In the genomic region with DNA sequence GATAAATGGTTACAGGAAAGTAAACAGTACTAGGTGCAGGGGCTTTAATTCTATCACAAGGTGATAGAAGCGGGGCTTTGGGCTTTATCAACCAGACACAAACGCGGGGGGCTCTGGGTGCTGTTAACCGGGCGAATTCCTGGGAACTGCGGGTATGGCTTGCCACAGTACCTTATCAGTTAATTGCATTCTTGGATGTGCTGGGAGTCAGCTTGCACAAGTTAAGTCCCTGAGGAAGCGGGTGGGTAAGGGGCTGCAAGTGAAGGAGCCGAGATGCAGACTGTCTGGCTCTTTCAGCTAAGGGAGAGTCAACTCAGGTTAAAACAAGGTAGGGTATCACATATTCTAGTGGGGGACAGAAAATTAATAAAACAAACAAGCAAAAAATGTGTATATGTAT, we compare ENCODE assay signal across 10 cellular contexts. TPM values are rescaled to one million over a fixed set of nuclear protein-coding genes. Genes with fewer than 3 reads are reported as not detected.
DNase-seq lines count a peak whose midpoint lies in the region; ATAC-seq, FAIRE-seq and TF ChIP-seq lines count a peak whose summit lies in the region.
"Had no signal": no experiment of that assay in that cellular context is flagged by ENCODE, and none has a peak within 500 bp of the region (broad histone marks: within the 10 kb centered on the region; RNA-seq: fewer than 3 reads in every experiment).

No MANE protein-coding gene starts in this region.

- FAIRE-seq in GM12892 (lab: Jason Lieb, UNC) = no peak

- no peaks in the 10 kb centered on the region for H3K27me3 ChIP-seq in CD4-positive, CD25-positive, alpha-beta regulatory T cell (ENCODE audit: control insufficient read depth, insufficient read depth, low read length)
- no peaks in the 10 kb centered on the region for H3K27me3 ChIP-seq in PC-3 (ENCODE audit: low read length)
- H3K27me3 ChIP-seq in endodermal cell (ENCODE audit: control insufficient read depth, insufficient read depth, low read length, poor library complexity, severe bottlenecking) = no peaks in the 10 kb centered on the region

- H3K4me2 ChIP-seq in PC-3 (ENCODE audit: low read length) = peak overlapping the region; percentile 85

- peaks cover 36% of the 10 kb centered on the region for H3K36me3 Mint-ChIP-seq in CD4-positive, CD25-positive, alpha-beta regulatory T cell
- H3K36me3 Mint-ChIP-seq in endodermal cell (ENCODE audit: low read depth) = no peaks in the 10 kb centered on the region

- no TSS peak for BruUV-seq in PC-3 (replicated peaks; lab: Mats Ljungman, UMichigan)

- H3K9me2 ChIP-seq in PC-3 (replicated peaks; ENCODE audit: low read length) = no peaks in the 10 kb centered on the region

- H3K4me3 ChIP-seq in CD4-positive, CD25-positive, alpha-beta regulatory T cell (ENCODE audit: low read depth, low read length) = peak overlapping the region; percentile 99
- peak overlapping the region; percentile 63 for H3K4me3 ChIP-seq in PC-3 (ENCODE audit: low read length)
- H3K4me3 ChIP-seq in endodermal cell (ENCODE audit: low read length) = peak overlapping the region; percentile 59

- no peaks in the 10 kb centered on the region for H4K20me1 ChIP-seq in PC-3 (ENCODE audit: low read length)

- peak overlapping the region; percentile 82 for H3K27ac ChIP-seq in CD4-positive, CD25-positive, alpha-beta regulatory T cell (ENCODE audit: insufficient read depth, low read length, poor library complexity, severe bottlenecking)
- H3K27ac ChIP-seq in PC-3 (ENCODE audit: low read length) = no peak overlapping the region
- no peak overlapping the region for H3K27ac ChIP-seq in endodermal cell (ENCODE audit: low read depth, low read length)

- no peak for TF ChIP-seq POLR2A in GM12892 (IDR thresholded peaks at IDR 0.05; ENCODE audit: low read depth, low read length)

- 77 to 92% methylated on average over 6 to 8 of the region's 8 CpGs for WGBS in endodermal cell (ENCODE audit: insufficient coverage in 1 of 2, insufficient read length in 1 of 2), 2 experiments

- no peak for TF ChIP-seq CTCF in PC-3 (conservative IDR thresholded peaks at IDR 0.05; ENCODE audit: low read depth, low read length)
- no peak for TF ChIP-seq CTCF in endodermal cell (conservative IDR thresholded peaks at IDR 0.05)
- TF ChIP-seq CTCF in omental fat pad (IDR thresholded peaks at IDR 0.05) = no peak

- DNase-seq in CD4-positive, CD25-positive, alpha-beta regulatory T cell = no peak
- peak; percentile 12 for DNase-seq in PC-3
- peak; percentile 53 for DNase-seq in endodermal cell
- DNase-seq in omental fat pad (ENCODE audit: low spot score) = no peak
- no peak for DNase-seq in AG08395 (ENCODE audit: low spot score)
- DNase-seq in posterior cingulate gyrus = no peak
- no peak for DNase-seq in GM12892 (ENCODE audit: insufficient read length)
- DNase-seq: GF-D8 had no signal

- POLR2A ChIA-PET in PC-3 (lab: Charles Lee; ENCODE audit: unreplicated experiment) = no interaction called here

- H3K4me3 Mint-ChIP-seq in CD4-positive, CD25-positive, alpha-beta regulatory T cell = peak overlapping the region; percentile 93 to 99 (median 96)
- H3K4me3 Mint-ChIP-seq in endodermal cell = peak overlapping the region; percentile 39

- intact Hi-C loops in PC-3 (cut with micrococcal nuclease) = no loop called here
- intact Hi-C loops in posterior cingulate gyrus (cut with DNase I) = no loop called here

- no peak for ATAC-seq in CD4-positive, CD25-positive, alpha-beta regulatory T cell (ENCODE audit: low read depth in 2 of 2)
- ATAC-seq in PC-3 (no peak), omental fat pad (ENCODE audit: low FRiP score) (peak; percentile 22), GM18498 (IDR thresholded peaks at IDR 0.05; ENCODE audit: unreplicated experiment) (no peak)

- peak overlapping the region; percentile 89 for H2AFZ ChIP-seq in PC-3 (ENCODE audit: low read length)

- peaks cover 64% of the 10 kb centered on the region for H3K4me1 ChIP-seq in CD4-positive, CD25-positive, alpha-beta regulatory T cell (ENCODE audit: control insufficient read depth, insufficient read depth, low read length, poor library complexity, severe bottlenecking)
- H3K4me1 ChIP-seq in PC-3 (ENCODE audit: insufficient read depth, low read length) = no peaks in the 10 kb centered on the region
- H3K4me1 ChIP-seq in endodermal cell (ENCODE audit: control insufficient read depth, insufficient read depth, low read length) = peaks cover 7% of the 10 kb centered on the region

- H3K9ac ChIP-seq in PC-3 (ENCODE audit: low read length) = no peak overlapping the region
- H3K9ac ChIP-seq in endodermal cell (ENCODE audit: extremely low read depth, low read length, poor library complexity, severe bottlenecking) = no peak overlapping the region

- no peaks in the 10 kb centered on the region for H3K27me3 Mint-ChIP-seq in CD4-positive, CD25-positive, alpha-beta regulatory T cell
- H3K27me3 Mint-ChIP-seq in endodermal cell (ENCODE audit: insufficient read depth) = no peaks in the 10 kb centered on the region

- peak overlapping the region; percentile 97 to 99 (median 98) for H3K27ac Mint-ChIP-seq in CD4-positive, CD25-positive, alpha-beta regulatory T cell
- peak overlapping the region; percentile 87 for H3K27ac Mint-ChIP-seq in endodermal cell

- peaks cover 60 to 80% (median 64%) of the 10 kb centered on the region in 4 donors for H3K4me1 Mint-ChIP-seq in CD4-positive, CD25-positive, alpha-beta regulatory T cell
- H3K4me1 Mint-ChIP-seq in endodermal cell = peaks cover 31% of the 10 kb centered on the region

- H3K9me3 ChIP-seq in CD4-positive, CD25-positive, alpha-beta regulatory T cell (ENCODE audit: control insufficient read depth in 2 of 2, low read length in 2 of 2) = no peaks in the 10 kb centered on the region
- no peaks in the 10 kb centered on the region for H3K9me3 ChIP-seq in PC-3 (ENCODE audit: low read length)
- no peaks in the 10 kb centered on the region for H3K9me3 ChIP-seq in endodermal cell (ENCODE audit: control insufficient read depth, low read length)

- no peaks in the 10 kb centered on the region for H3K79me2 ChIP-seq in PC-3 (ENCODE audit: low read length)

- CTCF ChIA-PET in PC-3 (lab: Charles Lee) = no interaction called here

- H3F3A ChIP-seq in PC-3 (ENCODE audit: low read length, unreplicated experiment) = no peaks in the 10 kb centered on the region

- H3K36me3 ChIP-seq in CD4-positive, CD25-positive, alpha-beta regulatory T cell (ENCODE audit: control insufficient read depth, insufficient read depth, low read length) = peaks cover 23% of the 10 kb centered on the region
- H3K36me3 ChIP-seq in PC-3 (ENCODE audit: low read depth, low read length) (no peaks in the 10 kb centered on the region), endodermal cell (ENCODE audit: control insufficient read depth, insufficient read depth, low read length) (no peaks in the 10 kb centered on the region)

- no peaks in the 10 kb centered on the region for H3K9me3 Mint-ChIP-seq in CD4-positive, CD25-positive, alpha-beta regulatory T cell
- no peaks in the 10 kb centered on the region for H3K9me3 Mint-ChIP-seq in endodermal cell

RNA-seq across cellular contexts. Expression of a gene that starts 0.7 kb away (rescaled TPM):
- total RNA-seq in CD4-positive, CD25-positive, alpha-beta regulatory T cell = 64.4 TPM
- 10 to 100 TPM; 30.9 to 54.5 (median 36.3) TPM for polyA plus RNA-seq in CD4-positive, CD25-positive, alpha-beta regulatory T cell
- total RNA-seq in PC-3 (2014; rRNA removed) (0.07 and 0.86 TPM in 2 replicates), endodermal cell (1 to 10 TPM in 1 of 2 donors, under 1 TPM in 1; 0.55 to 2.8 TPM), omental fat pad (10 to 100 TPM in 1 of 4 donors, 1 to 10 TPM in 3; 4.1 to 95.2 (median 7.5) TPM)
- polyA plus RNA-seq in endodermal cell (2013, experiment 1 of 2) = 0.61 TPM
- 0.29 TPM for polyA plus RNA-seq in endodermal cell (2013, experiment 2 of 2)
- 6.7 TPM for polyA plus RNA-seq in GM12892 (2012; ENCODE audit: missing spikeins)

RNA-seq across cellular contexts. Expression of a gene that starts 22.3 kb away (rescaled TPM):
- 0.20 TPM for total RNA-seq in CD4-positive, CD25-positive, alpha-beta regulatory T cell
- polyA plus RNA-seq in CD4-positive, CD25-positive, alpha-beta regulatory T cell = under 1 TPM in 1 of 4 donors, not detected in 3; 0.11 TPM
- total RNA-seq in PC-3 (2014; rRNA removed) (0.07 TPM in 1 of 2 replicates, not detected in the other), endodermal cell (not detected), omental fat pad (not detected)
- polyA plus RNA-seq in endodermal cell (2013, experiment 1 of 2) = not detected
- not detected for polyA plus RNA-seq in endodermal cell (2013, experiment 2 of 2)
- not detected for polyA plus RNA-seq in GM12892 (2012; ENCODE audit: missing spikeins)
- total RNA-seq: mucosa of gallbladder had no signal

Comparison
In these comparisons a context has a peak if more than half of its experiments do, and no peak if none do; other contexts are left out.
1. DNase-seq: peak in PC-3 (single experiment) and endodermal cell (single experiment); none in CD4-positive, CD25-positive, alpha-beta regulatory T cell (0 of 3), omental fat pad (single experiment), AG08395 (single experiment), posterior cingulate gyrus (0 of 10) and GM12892 (single experiment).
2. Peak in every context shown above with its lines, with median percentiles within 50 percentile points of each other: H3K4me3 ChIP-seq.